13 cellular contexts compared by ENCODE assay signal in genomic region chr12:1277905-1278304, GRCh38.
DNase-seq lines count a peak whose midpoint lies in the region; ATAC-seq, FAIRE-seq and TF ChIP-seq lines count a peak whose summit lies in the region.
"Had no signal": no experiment of that assay in that cellular context is flagged by ENCODE, and none has a peak within 500 bp of the region (broad histone marks: within the 10 kb centered on the region; RNA-seq: fewer than 3 reads in every experiment).

No MANE protein-coding gene starts in this region.

- H3K27ac ChIP-seq in CD8-positive, alpha-beta memory T cell (ENCODE audit: low read depth, low read length) = no peak overlapping the region
- H3K27ac ChIP-seq: body of pancreas, SJCRH30, skin epidermis had no signal

- TF ChIP-seq CTCF in activated B cell treated with CpG ODN at 0.5 μM for 24 hours (IDR thresholded peaks at IDR 0.05) (no peak), mesothelial cell of epicardium (IDR thresholded peaks at IDR 0.05; ENCODE audit: unreplicated experiment) (no peak)

- H3K36me3 ChIP-seq in CD8-positive, alpha-beta memory T cell (ENCODE audit: insufficient read depth, low read length) = no peaks in the 10 kb centered on the region
- H3K36me3 ChIP-seq: SJCRH30 had no signal

- peak overlapping the region; percentile 69 to 94 (median 88) for H3K27ac Mint-ChIP-seq in CD8-positive, alpha-beta memory T cell
- H3K27ac Mint-ChIP-seq in activated B cell treated with CpG ODN at 0.5 μM for 24 hours (no peak overlapping the region), mesothelial cell of epicardium (peak overlapping the region; percentile 78)

- no peak overlapping the region for H3K4me3 ChIP-seq in CD8-positive, alpha-beta memory T cell (ENCODE audit: low read length)
- H3K4me3 ChIP-seq: body of pancreas, SJCRH30, skin epidermis had no signal

- DNase-seq in CD8-positive, alpha-beta memory T cell = peak; percentile 2 to 89 (median 68)
- DNase-seq in H54 (ENCODE audit: insufficient read length, low spot score) (no peak), activated B cell treated with CpG ODN at 0.5 μM for 24 hours (no peak), mesothelial cell of epicardium (ENCODE audit: low spot score in 2 of 2, unreplicated experiment in 2 of 2) (no peak), GM19240 (ENCODE audit: insufficient read length, low spot score) (no peak), RKO (ENCODE audit: low spot score) (no peak)
- DNase-seq: DMS53, NCI-H2029 treated with DMSO at 0.1 percent for 48 hours, SJCRH30 had no signal

- peak; percentile 52 for FAIRE-seq in H54 (lab: Jason Lieb, UNC)

- H3K36me3 Mint-ChIP-seq in CD8-positive, alpha-beta memory T cell = peaks cover 1 to 6% (median 4%) of the 10 kb centered on the region in 3 donors
- H3K36me3 Mint-ChIP-seq in activated B cell treated with CpG ODN at 0.5 μM for 24 hours (ENCODE audit: low read depth) = peaks cover 11% of the 10 kb centered on the region
- no peaks in the 10 kb centered on the region for H3K36me3 Mint-ChIP-seq in mesothelial cell of epicardium

- peaks cover 0 to 1% of the 10 kb centered on the region in 2 donors for H3K27me3 Mint-ChIP-seq in CD8-positive, alpha-beta memory T cell
- H3K27me3 Mint-ChIP-seq in activated B cell treated with CpG ODN at 0.5 μM for 24 hours (no peaks in the 10 kb centered on the region), mesothelial cell of epicardium (ENCODE audit: low read depth) (no peaks in the 10 kb centered on the region)

- H3K4me3 Mint-ChIP-seq in CD8-positive, alpha-beta memory T cell = peak overlapping the region in 5 of 7 donors; percentile 27 to 48 (median 31)
- H3K4me3 Mint-ChIP-seq in activated B cell treated with CpG ODN at 0.5 μM for 24 hours (no peak overlapping the region), mesothelial cell of epicardium (no peak overlapping the region)

- POLR2A ChIA-PET in CD8-positive, alpha-beta memory T cell (lab: Charles Lee) = no interaction called here
- POLR2A ChIA-PET in activated B cell treated with CpG ODN at 0.5 μM for 24 hours (lab: Charles Lee) = no interaction called here

- CTCF ChIA-PET in CD8-positive, alpha-beta memory T cell (lab: Charles Lee) = no interaction called here
- CTCF ChIA-PET in activated B cell treated with CpG ODN at 0.5 μM for 24 hours (lab: Charles Lee) = no interaction called here

- no peaks in the 10 kb centered on the region for H3K9me3 ChIP-seq in CD8-positive, alpha-beta memory T cell (ENCODE audit: low read length)
- H3K9me3 ChIP-seq: body of pancreas, SJCRH30 had no signal

- peak; percentile 62 for ATAC-seq in activated B cell treated with CpG ODN at 0.5 μM for 24 hours (ENCODE audit: low read depth)
- no peak for ATAC-seq in HG02973 (IDR thresholded peaks at IDR 0.05; ENCODE audit: unreplicated experiment)
- no peak for ATAC-seq in GM21367 (IDR thresholded peaks at IDR 0.05; ENCODE audit: unreplicated experiment)
- ATAC-seq: body of pancreas had no signal

- intact Hi-C loops in activated B cell treated with CpG ODN at 0.5 μM for 24 hours (cut with micrococcal nuclease) = loop anchor here (2.0 kb wide), 1 partner anchor 305 kb away; no protein-coding TSS in a partner anchor

- no peaks in the 10 kb centered on the region for H3K9me3 Mint-ChIP-seq in CD8-positive, alpha-beta memory T cell
- no peaks in the 10 kb centered on the region for H3K9me3 Mint-ChIP-seq in activated B cell treated with CpG ODN at 0.5 μM for 24 hours
- no peaks in the 10 kb centered on the region for H3K9me3 Mint-ChIP-seq in mesothelial cell of epicardium

- peaks cover 13 to 19% (median 15%) of the 10 kb centered on the region in 3 donors for H3K4me1 Mint-ChIP-seq in CD8-positive, alpha-beta memory T cell
- H3K4me1 Mint-ChIP-seq in activated B cell treated with CpG ODN at 0.5 μM for 24 hours (peaks cover 6% of the 10 kb centered on the region), mesothelial cell of epicardium (peaks cover 40% of the 10 kb centered on the region)

- H3K27me3 ChIP-seq in CD8-positive, alpha-beta memory T cell (ENCODE audit: insufficient read depth, low read length, poor library complexity, severe bottlenecking) = no peaks in the 10 kb centered on the region
- H3K27me3 ChIP-seq: body of pancreas, SJCRH30 had no signal

- H3K4me1 ChIP-seq in CD8-positive, alpha-beta memory T cell (ENCODE audit: insufficient read depth, low read length) = no peaks in the 10 kb centered on the region
- H3K4me1 ChIP-seq: body of pancreas, SJCRH30 had no signal

- TF ChIP-seq POLR2A in H54 (IDR thresholded peaks at IDR 0.05; ENCODE audit: low read depth, low read length) = no peak

Comparison
In these comparisons a context has a peak if more than half of its experiments do, and no peak if none do; other contexts are left out.
1. DNase-seq: peak in CD8-positive, alpha-beta memory T cell (5 of 5); none in H54 (single experiment), activated B cell treated with CpG ODN at 0.5 μM for 24 hours (single experiment), mesothelial cell of epicardium (0 of 2), GM19240 (single experiment) and RKO (single experiment).
2. H3K4me3 Mint-ChIP-seq: peak in CD8-positive, alpha-beta memory T cell (5 of 7); none in activated B cell treated with CpG ODN at 0.5 μM for 24 hours (single experiment) and mesothelial cell of epicardium (single experiment).